ENCODE assay signal across 8 cellular contexts in genomic region chr12:117570608-117571007, GRCh38.
"Had no signal": no experiment of that assay in that cellular context is flagged by ENCODE, and none has a peak within 500 bp of the region (broad histone marks: within the 10 kb centered on the region; RNA-seq: fewer than 3 reads in every experiment).

No MANE protein-coding gene starts in this region.

- FAIRE-seq: G401.6, GM12878, GM12891, GM12892, GM18507, GM19239 had no signal

- ATAC-seq: GM12878 had no signal

- DNase-seq: GDM1, GF-D8 had no signal

- H3K4me3 ChIP-seq: GM12878 had no signal
